8 cellular contexts compared by ENCODE assay signal in the genomic region with DNA sequence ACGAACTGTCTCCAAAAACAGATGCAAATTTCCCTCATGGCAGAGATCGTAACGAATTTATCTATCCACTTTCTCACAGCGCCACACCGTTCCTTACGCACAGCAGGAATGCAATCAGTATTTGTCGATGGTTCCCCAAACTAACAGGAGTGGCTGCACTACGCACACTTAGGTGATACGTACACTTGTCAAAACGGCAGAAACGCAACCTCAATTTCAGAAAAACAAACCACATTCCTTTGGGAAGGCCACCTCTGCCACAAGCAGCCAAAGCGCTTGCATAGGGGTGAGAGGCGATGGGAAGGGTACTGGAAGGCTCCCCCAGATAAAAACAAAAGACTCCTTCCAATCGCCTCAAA. TPM values are rescaled to one million over a fixed set of nuclear protein-coding genes. Genes with fewer than 3 reads are reported as not detected.
DNase-seq lines count a peak whose midpoint lies in the region; ATAC-seq, FAIRE-seq and TF ChIP-seq lines count a peak whose summit lies in the region.

No MANE protein-coding gene starts in this region.

- WGBS in A549 (ENCODE audit: missing lambda C conversion rate): under 1% methylated on average over 14 of the region's 14 CpGs

- no peak for TF ChIP-seq RAD21 in A549 (conservative IDR thresholded peaks at IDR 0.05 in 1 of 2, IDR thresholded peaks at IDR 0.05 in 1 of 2)

- TF ChIP-seq POLR2A in A549 (IDR thresholded peaks at IDR 0.05; ENCODE audit: low read length): no peak

- ATAC-seq in A549 (peak; percentile 47 to 60), GM18508 (IDR thresholded peaks at IDR 0.05; ENCODE audit: insufficient read depth, unreplicated experiment) (peak; percentile 16), HG03025 (IDR thresholded peaks at IDR 0.05; ENCODE audit: low FRiP score, unreplicated experiment) (peak; percentile 13)
- ATAC-seq in stimulated activated naive CD8-positive, alpha-beta T cell treated with anti-CD3 and anti-CD28 coated beads, Interleukin-15, Interleukin-2, amounts not matched to agents 100 U/mL and 50 U/mL, for 24 hours: peak; percentile 6

- peaks cover 12% of the 10 kb centered on the region for H3K36me3 ChIP-seq in NT2/D1 (ENCODE audit: insufficient read depth, insufficient read length, low read length)

- POLR2A ChIA-PET in A549 (lab: Yijun Ruan, JAX): interaction anchor here (1.9 kb wide), 1 partner anchor 10 kb away, joined by 31 read pairs; the partner anchor contains the start of gene CASP8AP2

- H3K9me3 ChIP-seq in A549 (no peaks in the 10 kb centered on the region), NT2/D1 (ENCODE audit: insufficient read depth, low read length) (no peaks in the 10 kb centered on the region)

- CTCF ChIA-PET in A549 (lab: Yijun Ruan, JAX): interaction anchor here (0.6 to 1.6 kb wide), 3 partner anchors 10 to 70 kb away, joined by 3 to 4 read pairs (median 3); no protein-coding TSS in a partner anchor

- TF ChIP-seq CTCF in A549 (IDR thresholded peaks at IDR 0.05) (no peak), cardiac fibroblast (IDR thresholded peaks at IDR 0.05; ENCODE audit: low read depth, low read length) (no peak)

- peak overlapping the region; percentile 69 for H3K4me3 ChIP-seq in A549
- H3K4me3 ChIP-seq in NT2/D1 (ENCODE audit: insufficient read length, low read depth): peak overlapping the region; percentile 92
- H3K4me3 ChIP-seq in cardiac fibroblast (replicated peaks in 1 of 2; ENCODE audit: low read depth in 2 of 2, low read length in 2 of 2): peak overlapping the region; percentile 90 to 99

- TF ChIP-seq EP300 in A549 (IDR thresholded peaks at IDR 0.05): no peak

- DNase-seq in A549 (ENCODE audit: low read depth in 1 of 2, low spot score in 1 of 2): peak in 1 of 2 experiments; percentile 21
- no peak for DNase-seq in NT2/D1 (ENCODE audit: low read depth, low spot score)
- DNase-seq in cardiac fibroblast (ENCODE audit: low read depth in 2 of 2): peak; percentile 41 to 46
- DNase-seq in kidney tubule cell (ENCODE audit: low spot score): peak; percentile 58
- DNase-seq in stimulated activated naive CD8-positive, alpha-beta T cell treated with anti-CD3 and anti-CD28 coated beads, Interleukin-15, Interleukin-2, amounts not matched to agents 100 U/mL and 50 U/mL, for 24 hours: no peak
- DNase-seq in HuH-7.5 (ENCODE audit: low spot score): no peak

- H3K4me1 ChIP-seq in A549: peaks cover 16% of the 10 kb centered on the region
- no peaks in the 10 kb centered on the region for H3K4me1 ChIP-seq in NT2/D1 (ENCODE audit: insufficient read depth, insufficient read length)

- peak overlapping the region; percentile 63 for H3K4me2 ChIP-seq in A549

- peak overlapping the region; percentile 80 to 91 for H3K27ac ChIP-seq in A549

- peak overlapping the region; percentile 94 for H3K9ac ChIP-seq in NT2/D1 (ENCODE audit: insufficient read length, low read depth)

- H3K27me3 ChIP-seq in NT2/D1 (ENCODE audit: insufficient read depth, insufficient read length): no peaks in the 10 kb centered on the region

- FAIRE-seq in A549 (lab: Jason Lieb, UNC): no peak

TF ChIP-seq in A549, 52 proteins besides CTCF, POLR2A, EP300 and RAD21:
- TF ChIP-seq ZC3H11A (IDR thresholded peaks at IDR 0.05) (no peak), CHD2 (IDR thresholded peaks at IDR 0.05; ENCODE audit: low read length, partially characterized antibody) (no peak), ZFP36 (IDR thresholded peaks at IDR 0.05; ENCODE audit: borderline replicate concordance, partially characterized antibody) (no peak), ATOH8 (CRISPR knock-in tag; IDR thresholded peaks at IDR 0.05; ENCODE audit: low read depth) (no peak), BCL3 (IDR thresholded peaks at IDR 0.05) (no peak), EHMT2 (IDR thresholded peaks at IDR 0.05; ENCODE audit: low read depth) (no peak), HDAC2 (IDR thresholded peaks at IDR 0.05) (no peak), HOXB5 (CRISPR knock-in tag; IDR thresholded peaks at IDR 0.05) (no peak), NR3C1 (IDR thresholded peaks at IDR 0.05) (no peak), ZNF302 (CRISPR knock-in tag; IDR thresholded peaks at IDR 0.05) (no peak), EHF (CRISPR knock-in tag; IDR thresholded peaks at IDR 0.05) (no peak), FOXS1 (CRISPR knock-in tag; IDR thresholded peaks at IDR 0.05) (no peak), FOSB (CRISPR knock-in tag; IDR thresholded peaks at IDR 0.05) (no peak)
- TF ChIP-seq, protein P1, sequence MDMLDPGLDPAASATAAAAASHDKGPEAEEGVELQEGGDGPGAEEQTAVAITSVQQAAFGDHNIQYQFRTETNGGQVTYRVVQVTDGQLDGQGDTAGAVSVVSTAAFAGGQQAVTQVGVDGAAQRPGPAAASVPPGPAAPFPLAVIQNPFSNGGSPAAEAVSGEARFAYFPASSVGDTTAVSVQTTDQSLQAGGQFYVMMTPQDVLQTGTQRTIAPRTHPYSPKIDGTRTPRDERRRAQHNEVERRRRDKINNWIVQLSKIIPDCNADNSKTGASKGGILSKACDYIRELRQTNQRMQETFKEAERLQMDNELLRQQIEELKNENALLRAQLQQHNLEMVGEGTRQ (IDR thresholded peaks at IDR 0.05): no peak
- TF ChIP-seq, protein P2, sequence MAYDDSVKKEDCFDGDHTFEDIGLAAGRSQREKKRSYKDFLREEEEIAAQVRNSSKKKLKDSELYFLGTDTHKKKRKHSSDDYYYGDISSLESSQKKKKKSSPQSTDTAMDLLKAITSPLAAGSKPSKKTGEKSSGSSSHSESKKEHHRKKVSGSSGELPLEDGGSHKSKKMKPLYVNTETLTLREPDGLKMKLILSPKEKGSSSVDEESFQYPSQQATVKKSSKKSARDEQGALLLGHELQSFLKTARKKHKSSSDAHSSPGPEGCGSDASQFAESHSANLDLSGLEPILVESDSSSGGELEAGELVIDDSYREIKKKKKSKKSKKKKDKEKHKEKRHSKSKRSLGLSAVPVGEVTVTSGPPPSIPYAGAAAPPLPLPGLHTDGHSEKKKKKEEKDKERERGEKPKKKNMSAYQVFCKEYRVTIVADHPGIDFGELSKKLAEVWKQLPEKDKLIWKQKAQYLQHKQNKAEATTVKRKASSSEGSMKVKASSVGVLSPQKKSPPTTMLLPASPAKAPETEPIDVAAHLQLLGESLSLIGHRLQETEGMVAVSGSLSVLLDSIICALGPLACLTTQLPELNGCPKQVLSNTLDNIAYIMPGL (CRISPR knock-in tag; IDR thresholded peaks at IDR 0.05; ENCODE audit: borderline replicate concordance): no peak

RNA-seq across cellular contexts. Expression of gene MDN1, which starts 0.6 kb away (rescaled TPM):
- polyA plus RNA-seq in A549 (2011; rRNA removed) (20.5 and 32.5 TPM in 2 replicates), A549 (2017; fragmentation: RNase III; extraction: RNeasy Plus Mini Kit Qiagen cat#74134 plus additional on column Dnase treatment) (6.4 to 8.1 TPM (median 7.9 TPM) in 3 replicates)
- 5.3 and 6.1 TPM in 2 replicates for polyA plus RNA-seq in A549 (2012; cell fraction: cytosol; rRNA removed)
- polyA plus RNA-seq in A549 (2012; cell fraction: nucleus; rRNA removed): 14.1 and 22.9 TPM in 2 replicates
- 29.6 and 30.6 TPM in 2 replicates for polyA minus RNA-seq in A549 (2011; rRNA and poly(A)+ RNA removed)

RNA-seq across cellular contexts. Expression of gene CASP8AP2, which starts 10.7 kb away (rescaled TPM):
- polyA plus RNA-seq in A549 (2011; rRNA removed) (8.8 and 13.6 TPM in 2 replicates), A549 (2017; fragmentation: RNase III; extraction: RNeasy Plus Mini Kit Qiagen cat#74134 plus additional on column Dnase treatment) (7.1 to 8.2 TPM (median 7.5 TPM) in 3 replicates)
- 2.2 and 2.7 TPM in 2 replicates for polyA plus RNA-seq in A549 (2012; cell fraction: cytosol; rRNA removed)
- 2.4 and 2.9 TPM in 2 replicates for polyA plus RNA-seq in A549 (2012; cell fraction: nucleus; rRNA removed)
- 8.5 and 9.2 TPM in 2 replicates for polyA minus RNA-seq in A549 (2011; rRNA and poly(A)+ RNA removed)

Comparison
In these comparisons a context has a peak if more than half of its experiments do, and no peak if none do; other contexts are left out.
1. DNase-seq: peak in cardiac fibroblast (2 of 2) and kidney tubule cell (single experiment); none in NT2/D1 (single experiment), stimulated activated naive CD8-positive, alpha-beta T cell treated with anti-CD3 and anti-CD28 coated beads, Interleukin-15, Interleukin-2, amounts not matched to agents 100 U/mL and 50 U/mL, for 24 hours (single experiment) and HuH-7.5 (single experiment).
2. Peak in every context shown above with its lines, with median percentiles within 50 percentile points of each other: ATAC-seq and H3K4me3 ChIP-seq.